9 cellular contexts compared by ENCODE assay signal in the genomic region with DNA sequence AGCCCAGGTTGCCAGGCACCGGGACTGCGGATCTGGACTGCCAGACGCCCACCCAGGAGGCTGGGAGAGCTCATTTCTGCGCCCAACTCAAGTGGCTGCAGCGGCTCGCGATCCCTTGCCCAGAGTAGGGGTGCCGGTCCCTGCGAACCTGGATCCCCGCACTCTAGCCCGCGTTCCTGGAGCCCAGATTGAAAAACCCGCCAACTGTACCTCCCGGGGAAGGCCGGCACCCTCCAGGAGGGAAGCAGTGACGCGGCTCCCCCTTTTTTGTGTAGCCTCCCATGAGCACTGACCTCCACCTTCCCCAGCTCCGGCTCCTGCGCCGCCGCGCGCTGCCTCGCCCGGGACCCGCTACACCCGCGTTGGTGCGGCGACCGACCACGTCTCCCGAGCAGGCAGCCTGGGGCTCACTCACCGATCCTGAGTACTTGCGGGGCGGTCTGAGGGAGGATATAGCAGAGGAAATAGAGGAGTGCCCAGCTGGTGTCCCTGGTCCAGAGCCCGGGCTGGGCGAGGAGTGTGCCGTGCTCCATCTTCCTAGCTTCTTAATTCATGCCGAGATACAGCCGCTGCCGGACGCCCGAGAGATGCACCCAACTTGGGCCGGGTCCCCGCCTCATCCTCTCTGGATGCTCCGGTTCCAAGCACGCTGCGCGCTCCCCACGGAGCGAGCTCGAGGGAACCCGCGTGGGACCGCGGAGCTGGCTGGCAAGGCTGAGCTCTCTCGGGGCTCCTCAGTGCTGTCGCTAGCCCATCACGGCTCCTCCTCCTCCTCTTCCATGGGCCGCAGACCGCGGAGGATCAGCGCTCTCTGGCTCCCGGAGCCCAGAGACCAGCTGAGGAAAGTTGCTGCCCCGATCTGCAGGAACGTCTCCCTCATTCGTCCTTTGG. TPM values are rescaled to one million over a fixed set of nuclear protein-coding genes. Genes with fewer than 3 reads are reported as not detected.
A peak's percentile ranks its signal among the peaks of the same experiment; 100 is the strongest.
DNase-seq lines count a peak whose midpoint lies in the region; ATAC-seq and TF ChIP-seq lines count a peak whose summit lies in the region.
"Had no signal": no experiment of that assay in that cellular context is flagged by ENCODE, and none has a peak within 500 bp of the region (broad histone marks: within the 10 kb centered on the region; RNA-seq: fewer than 3 reads in every experiment).

No MANE protein-coding gene starts in this region.

- H3K4me1 ChIP-seq in NT2/D1 (ENCODE audit: insufficient read depth, insufficient read length) (no peaks in the 10 kb centered on the region), neuronal stem cell (ENCODE audit: control insufficient read depth in 2 of 2, insufficient read depth in 1 of 2, low read depth in 1 of 2, low read length in 2 of 2) (peaks cover 0 to 1% of the 10 kb centered on the region in 2 donors)

- H2AK5ac ChIP-seq in neuronal stem cell (ENCODE audit: low read depth, low read length) = no peak overlapping the region

- DNase-seq in COLO668 (lab: John Stamatoyannopoulos, UW; ENCODE audit: unreplicated experiment) (peak; percentile 32), NT2/D1 (ENCODE audit: low read depth, low spot score) (no peak), fibroblast of the aortic adventitia (ENCODE audit: low read depth) (no peak), neuronal stem cell (ENCODE audit: low spot score) (peak; percentile 41)
- no peak for DNase-seq in stimulated activated CD8-positive, alpha-beta memory T cell treated with anti-CD3 and anti-CD28 coated beads, Interleukin-4, amount 100 ng/mL, for 48 hours
- DNase-seq: EL had no signal

- no peak overlapping the region for H3K27ac ChIP-seq in neuronal stem cell (replicated peaks; ENCODE audit: low read length)

- ATAC-seq in GM18511 (IDR thresholded peaks at IDR 0.05; ENCODE audit: unreplicated experiment) (no peak), GM21529 (IDR thresholded peaks at IDR 0.05; ENCODE audit: unreplicated experiment) (no peak), HG03039 (IDR thresholded peaks at IDR 0.05; ENCODE audit: unreplicated experiment) (no peak)

- peak overlapping the region; percentile 81 for H3K23ac ChIP-seq in neuronal stem cell (ENCODE audit: low read depth, low read length, poor library complexity)

- H2BK5ac ChIP-seq in neuronal stem cell (ENCODE audit: low read length) = no peak overlapping the region

- WGBS in neuronal stem cell (ENCODE audit: extremely low coverage in 2 of 2, insufficient read length in 2 of 2, insufficient replicate concordance in 1 of 2), 2 donors = no CpG with 5 or more reads among the region's 68 CpGs

- H3K4me2 ChIP-seq in neuronal stem cell (ENCODE audit: insufficient read depth, low read length, poor library complexity, severe bottlenecking) = peak overlapping the region; percentile 90

- no peak overlapping the region for H2BK12ac ChIP-seq in neuronal stem cell (ENCODE audit: low read length)

- peak overlapping the region; percentile 89 for H3K18ac ChIP-seq in neuronal stem cell (ENCODE audit: low read length)

- H3K9ac ChIP-seq in NT2/D1 (ENCODE audit: insufficient read length, low read depth) (peak overlapping the region; percentile 78), neuronal stem cell (ENCODE audit: low read depth, low read length, poor library complexity) (peak overlapping the region; percentile 83)

- peak overlapping the region; percentile 77 for H3K4me3 ChIP-seq in NT2/D1 (ENCODE audit: insufficient read length, low read depth)
- H3K4me3 ChIP-seq in fibroblast of the aortic adventitia (ENCODE audit: low read depth, low read length) = peak overlapping the region; percentile 44
- peak overlapping the region; percentile 54 to 84 for H3K4me3 ChIP-seq in neuronal stem cell (ENCODE audit: low read length in 2 of 2)

- H2BK120ac ChIP-seq in neuronal stem cell (ENCODE audit: low read depth, low read length) = peak overlapping the region; percentile 6

- peak overlapping the region; percentile 98 for H2AFZ ChIP-seq in neuronal stem cell (ENCODE audit: low read length)

- no peak overlapping the region for H3K4ac ChIP-seq in neuronal stem cell (ENCODE audit: low read length)

- no peak overlapping the region for H4K91ac ChIP-seq in neuronal stem cell (ENCODE audit: low read depth, low read length, poor library complexity)

- TF ChIP-seq CTCF in fibroblast of the aortic adventitia (IDR thresholded peaks at IDR 0.05; ENCODE audit: insufficient read depth, low read length) = no peak

- no peaks in the 10 kb centered on the region for H3K36me3 ChIP-seq in NT2/D1 (ENCODE audit: insufficient read depth, insufficient read length, low read length)
- H3K36me3 ChIP-seq in neuronal stem cell (replicated peaks in 1 of 2; ENCODE audit: control insufficient read depth in 2 of 2, insufficient read depth in 2 of 2, low read length in 2 of 2) = no peaks in the 10 kb centered on the region

- no peak overlapping the region for H4K8ac ChIP-seq in neuronal stem cell (ENCODE audit: low read depth, low read length)

- H3K79me1 ChIP-seq in neuronal stem cell (ENCODE audit: low read depth, low read length) = no peaks in the 10 kb centered on the region

- peak overlapping the region; percentile 97 for H2BK15ac ChIP-seq in neuronal stem cell (ENCODE audit: low read length)

- peaks cover 63% of the 10 kb centered on the region for H3K27me3 ChIP-seq in NT2/D1 (ENCODE audit: insufficient read depth, insufficient read length)
- H3K27me3 ChIP-seq in neuronal stem cell (ENCODE audit: control insufficient read depth in 3 of 3, insufficient read depth in 3 of 3, low read depth in 1 of 3, low read length in 3 of 3) = peaks cover 0 to 78% (median 27%) of the 10 kb centered on the region in 3 experiments

- H3K9me3 ChIP-seq in NT2/D1 (ENCODE audit: insufficient read depth, low read length) (0 out of 2 replicates have a peak, but pooled peaks cover 5% of the 10 kb centered on the region), neuronal stem cell (replicated peaks in 1 of 2; ENCODE audit: control insufficient read depth in 2 of 2, insufficient read depth in 1 of 2, low read depth in 1 of 2, low read length in 2 of 2) (peaks cover 0 to 3% of the 10 kb centered on the region in 2 donors)

- no peak overlapping the region for H3K14ac ChIP-seq in neuronal stem cell (ENCODE audit: low read length)

RNA-seq across cellular contexts. Expression of gene GRIK1, which starts 0.6 kb away (rescaled TPM):
- total RNA-seq in fibroblast of the aortic adventitia (ENCODE audit: low replicate concordance) = 0.81 TPM in 1 of 2 replicates, not detected in the other
- polyA plus RNA-seq in neuronal stem cell (2013, experiment 1 of 2) = 0.85 TPM
- 0.86 TPM for polyA plus RNA-seq in neuronal stem cell (2013, experiment 2 of 2)

Comparison
In these comparisons a context has a peak if more than half of its experiments do, and no peak if none do; other contexts are left out.
1. DNase-seq: peak in COLO668 (single experiment) and neuronal stem cell (single experiment); none in NT2/D1 (single experiment), fibroblast of the aortic adventitia (single experiment) and stimulated activated CD8-positive, alpha-beta memory T cell treated with anti-CD3 and anti-CD28 coated beads, Interleukin-4, amount 100 ng/mL, for 48 hours (single experiment).
2. Peak in every context shown above with its lines, with median percentiles within 50 percentile points of each other: H3K4me3 ChIP-seq.